Comparison of ENCODE assay signal across 10 cellular contexts in the genomic region with DNA sequence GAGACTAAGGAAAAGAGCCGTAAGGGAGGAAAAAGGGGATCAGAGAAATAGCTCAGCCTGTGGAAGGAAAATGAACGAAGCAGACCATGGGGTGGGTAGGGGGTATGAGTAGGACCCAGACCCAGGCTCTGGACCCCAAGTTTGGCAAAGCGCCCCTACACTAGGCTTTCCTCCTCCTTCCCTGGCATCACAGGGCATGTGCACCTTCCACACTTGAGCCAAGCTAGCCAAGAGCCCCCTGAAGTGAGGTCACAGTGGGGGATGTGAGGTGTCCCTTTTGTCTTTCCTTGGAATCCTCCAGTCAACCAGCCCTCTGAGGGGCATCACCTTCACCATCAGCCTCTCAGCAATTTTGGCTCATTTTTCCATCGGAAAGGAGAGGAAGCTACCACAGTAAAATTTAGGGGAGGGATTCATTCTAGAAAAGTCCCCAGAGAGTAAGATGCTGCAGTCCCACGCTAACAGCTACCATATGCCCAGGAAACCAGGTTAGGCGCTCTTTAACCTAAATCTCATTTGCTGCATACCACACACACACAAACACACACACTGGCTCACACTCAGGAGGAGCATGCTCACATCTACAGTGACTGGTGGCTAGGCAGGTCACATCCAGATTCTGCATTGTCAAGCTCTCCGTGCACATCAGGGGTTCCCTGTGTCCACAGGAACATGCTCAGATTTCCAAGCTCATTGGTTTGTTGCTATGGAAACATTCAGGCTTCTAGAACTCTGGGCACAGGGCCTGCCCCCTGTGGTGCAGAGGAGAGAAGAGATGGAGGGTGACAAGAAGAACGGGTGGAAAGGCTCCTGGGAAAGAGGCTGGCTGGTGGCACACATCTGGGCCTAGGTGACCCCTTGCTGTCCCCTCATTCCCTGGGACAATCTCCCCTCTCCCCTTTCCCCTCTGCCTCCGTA. TPM values are rescaled to one million over a fixed set of nuclear protein-coding genes. Genes with fewer than 3 reads are reported as not detected.
DNase-seq lines count a peak whose midpoint lies in the region; ATAC-seq and TF ChIP-seq lines count a peak whose summit lies in the region.
"Had no signal": no experiment of that assay in that cellular context is flagged by ENCODE, and none has a peak within 500 bp of the region (broad histone marks: within the 10 kb centered on the region; RNA-seq: fewer than 3 reads in every experiment).

No MANE protein-coding gene starts in this region.

- no peak for ATAC-seq in psoas muscle

- H3K4me1 ChIP-seq in SJCRH30: no peaks in the 10 kb centered on the region; the same call in 1 of the 2 replicates
- no peaks in the 10 kb centered on the region for H3K4me1 ChIP-seq in psoas muscle
- H3K4me1 ChIP-seq: pancreas had no signal

- intact Hi-C loops in Calu3 (cut with micrococcal nuclease; ENCODE audit: unreplicated experiment) (no loop called here), psoas muscle (cut with DNase I) (no loop called here)

- DNase-seq in Ammon's horn (ENCODE audit: low spot score): peak; percentile 74
- DNase-seq in MG63: peak; percentile 65
- peak; percentile 42 to 56 for DNase-seq in SJCRH30
- peak; percentile 48 for DNase-seq in hepatic stellate cell (ENCODE audit: low spot score)
- no peak for DNase-seq in iPS-NIHi7 (ENCODE audit: extremely low spot score)
- no peak for DNase-seq in GM13976 (ENCODE audit: low spot score)
- no peak for DNase-seq in Calu3
- DNase-seq in psoas muscle: no peak
- DNase-seq: activated CD4-positive, alpha-beta T cell treated with anti-CD3 and anti-CD28 coated beads, Interleukin-2, amount 10 ng/mL, durations not matched to agents 7 days and 5 days had no signal

- in situ Hi-C loops in GM13976 (cut with MboI; ENCODE audit: low sequenced_read_pairs, unreplicated experiment): no loop called here

- CTCF ChIA-PET in Calu3 (lab: Charles Lee): interaction anchor here (0.6 to 4.5 kb wide), 4 partner anchors 13 to 131 kb away, joined by 3 to 46 read pairs (median 4); no protein-coding TSS in a partner anchor

- H3K4me3 Mint-ChIP-seq in Calu3 (ENCODE audit: low read depth, unreplicated experiment): no peak overlapping the region
- H3K4me3 Mint-ChIP-seq: activated CD4-positive, alpha-beta T cell treated with anti-CD3 and anti-CD28 coated beads, Interleukin-2, amount 10 ng/mL, durations not matched to agents 7 days and 5 days had no signal

- H3K27me3 ChIP-seq in MG63 (no peaks in the 10 kb centered on the region), SJCRH30 (no peaks in the 10 kb centered on the region; the same call in 1 of the 2 replicates), psoas muscle (ENCODE audit: insufficient read depth in 3 of 3, low read length in 2 of 3) (no peaks in the 10 kb centered on the region)
- H3K27me3 ChIP-seq: pancreas had no signal

- 74% methylated on average over 9 of the region's 9 CpGs for WGBS in psoas muscle, 3 donors

- H3K27me3 Mint-ChIP-seq in Calu3 (ENCODE audit: unreplicated experiment): peaks cover 21% of the 10 kb centered on the region
- H3K27me3 Mint-ChIP-seq: activated CD4-positive, alpha-beta T cell treated with anti-CD3 and anti-CD28 coated beads, Interleukin-2, amount 10 ng/mL, durations not matched to agents 7 days and 5 days had no signal

- no peak overlapping the region for H3K27ac ChIP-seq in SJCRH30
- H3K27ac ChIP-seq in psoas muscle: no peak overlapping the region
- H3K27ac ChIP-seq: pancreas had no signal

- H3K4me1 Mint-ChIP-seq in Calu3 (ENCODE audit: low read depth, unreplicated experiment): no peaks in the 10 kb centered on the region

- TF ChIP-seq CTCF in GM13976 (IDR thresholded peaks at IDR 0.05; ENCODE audit: borderline replicate concordance, control extremely low read depth, extremely low read depth, insufficient read depth, missing control alignments) (no peak), Calu3 (IDR thresholded peaks at IDR 0.05; ENCODE audit: unreplicated experiment) (no peak), psoas muscle (IDR thresholded peaks at IDR 0.05) (no peak)

- no peak overlapping the region for H3K4me3 ChIP-seq in MG63
- no peak overlapping the region for H3K4me3 ChIP-seq in SJCRH30
- no peak overlapping the region for H3K4me3 ChIP-seq in psoas muscle
- H3K4me3 ChIP-seq: pancreas had no signal

- H3K9me3 ChIP-seq in MG63 (no peaks in the 10 kb centered on the region), SJCRH30 (replicated peaks) (no peaks in the 10 kb centered on the region), psoas muscle (no peaks in the 10 kb centered on the region)
- H3K9me3 ChIP-seq: pancreas had no signal

- H3K36me3 Mint-ChIP-seq in Calu3 (ENCODE audit: insufficient read depth, unreplicated experiment): no peaks in the 10 kb centered on the region

- H3K27ac Mint-ChIP-seq in Calu3 (ENCODE audit: unreplicated experiment): no peak overlapping the region
- H3K27ac Mint-ChIP-seq: activated CD4-positive, alpha-beta T cell treated with anti-CD3 and anti-CD28 coated beads, Interleukin-2, amount 10 ng/mL, durations not matched to agents 7 days and 5 days had no signal

- no peaks in the 10 kb centered on the region for H3K9me3 Mint-ChIP-seq in Calu3 (ENCODE audit: low read depth, unreplicated experiment)
- H3K9me3 Mint-ChIP-seq: activated CD4-positive, alpha-beta T cell treated with anti-CD3 and anti-CD28 coated beads, Interleukin-2, amount 10 ng/mL, durations not matched to agents 7 days and 5 days had no signal

- no TSS peak for BruUV-seq in Calu3 (replicated peaks; lab: Mats Ljungman, UMichigan)

- no peaks in the 10 kb centered on the region for H3K36me3 ChIP-seq in MG63
- H3K36me3 ChIP-seq in SJCRH30: no peaks in the 10 kb centered on the region
- H3K36me3 ChIP-seq in psoas muscle (ENCODE audit: insufficient read depth in 1 of 2, low read depth in 1 of 2): no peaks in the 10 kb centered on the region
- H3K36me3 ChIP-seq: pancreas had no signal

RNA-seq across cellular contexts. Expression of a gene that starts 9.9 kb away (rescaled TPM):
- total RNA-seq in MG63 (2014; rRNA removed; shearing (Covaris generic); ENCODE audit: low replicate concordance): 1.4 and 1.8 TPM in 2 replicates
- total RNA-seq in SJCRH30 (2014; rRNA removed; shearing (Covaris generic)): 4.9 and 8.5 TPM in 2 replicates
- 2.5 and 2.7 TPM in 2 replicates for total RNA-seq in Calu3 (2022)
- 1 to 10 TPM; 1.3 to 6.6 (median 3.1) TPM for total RNA-seq in psoas muscle
- polyA plus RNA-seq in psoas muscle: 1 to 10 TPM in 2 of 3 donors, under 1 TPM in 1; 0.85 to 3.4 (median 1.5) TPM

RNA-seq across cellular contexts. Expression of a gene that starts 16.5 kb away (rescaled TPM):
- total RNA-seq in MG63 (2014; rRNA removed; shearing (Covaris generic); ENCODE audit: low replicate concordance): 1.2 TPM in 1 of 2 replicates, not detected in the other
- total RNA-seq in SJCRH30 (2014; rRNA removed; shearing (Covaris generic)): 2.0 TPM in 2 replicates
- total RNA-seq in Calu3 (2022) (97.0 TPM in 2 replicates), psoas muscle (100 to 1,000 TPM in 2 of 4 donors, 10 to 100 TPM in 1, 1 to 10 TPM in 1; 10.0 to 171 (median 74.8) TPM)
- 100 to 1,000 TPM in 1 of 3 donors, 10 to 100 TPM in 2; 12.0 to 168 (median 14.9) TPM for polyA plus RNA-seq in psoas muscle

Comparison
In these comparisons a context has a peak if more than half of its experiments do, and no peak if none do; other contexts are left out.
1. DNase-seq: peak in Ammon's horn (single experiment), MG63 (single experiment), SJCRH30 (2 of 2) and hepatic stellate cell (single experiment); none in iPS-NIHi7 (single experiment), GM13976 (single experiment), Calu3 (single experiment) and psoas muscle (0 of 2).